In the genomic region with DNA sequence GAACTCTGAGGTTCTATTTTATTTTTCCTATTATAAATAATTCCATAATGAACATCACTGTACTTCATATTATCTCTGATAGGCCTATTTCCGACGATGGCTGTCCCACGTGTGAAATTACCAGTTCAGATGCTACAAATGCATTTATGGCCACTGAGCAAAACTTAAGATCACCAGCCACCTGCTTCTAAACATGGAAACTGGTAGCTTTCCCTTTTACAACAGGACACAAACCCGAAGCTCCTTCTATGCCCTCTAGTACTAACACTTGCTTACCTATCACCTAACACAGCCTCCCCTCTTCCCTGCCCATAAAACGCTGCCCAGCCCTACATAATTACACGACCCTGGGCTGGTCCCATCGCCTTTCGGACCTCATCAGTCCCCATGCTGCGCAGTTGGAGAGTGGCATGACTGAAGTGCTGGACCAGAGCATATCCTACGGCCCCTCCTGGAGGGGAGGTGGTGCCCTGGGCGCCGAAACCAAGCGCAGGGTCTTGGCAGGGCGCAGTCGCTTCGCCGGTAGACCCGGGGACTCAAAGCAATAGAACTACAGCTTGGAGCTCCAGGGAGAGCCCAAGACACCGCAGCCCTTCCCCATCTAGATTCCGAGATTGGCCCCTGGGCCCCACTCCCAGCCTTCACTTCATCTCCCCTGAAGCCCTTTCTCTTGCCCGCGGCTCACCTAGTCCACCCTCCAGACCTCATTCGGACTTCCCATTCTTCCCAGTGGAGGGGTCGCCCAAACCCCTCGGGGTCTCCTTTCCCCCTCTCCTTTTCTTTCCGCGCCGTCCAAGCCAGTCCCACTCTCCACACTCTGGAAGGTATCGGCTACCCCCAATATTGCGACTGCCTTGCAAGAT, we compare ENCODE assay signal across 8 cellular contexts. TPM values are rescaled to one million over a fixed set of nuclear protein-coding genes. Genes with fewer than 3 reads are reported as not detected.
DNase-seq lines count a peak whose midpoint lies in the region; ATAC-seq and TF ChIP-seq lines count a peak whose summit lies in the region.

No MANE protein-coding gene starts in this region.

- peaks cover 36% of the 10 kb centered on the region for H3K36me3 ChIP-seq in neutrophil

- peaks cover 42 to 43% of the 10 kb centered on the region in 2 experiments for H3K4me1 ChIP-seq in neutrophil (ENCODE audit: control insufficient read depth in 1 of 2, insufficient read depth in 1 of 2, low read depth in 1 of 2, low read length in 1 of 2)

- H3K27me3 Mint-ChIP-seq in activated T-cell treated with anti-CD3 and anti-CD28 coated beads, Interleukin-2, amount 50 U/mL, for 4 hours (ENCODE audit: low read depth) = no peaks in the 10 kb centered on the region

- no peak for ATAC-seq in activated T-cell treated with anti-CD3 and anti-CD28 coated beads, Interleukin-2, amount 50 U/mL, for 4 hours
- no peak for ATAC-seq in esophagus mucosa
- ATAC-seq in GM18868 (IDR thresholded peaks at IDR 0.05; ENCODE audit: unreplicated experiment) = no peak

- no peaks in the 10 kb centered on the region for H3K9me3 ChIP-seq in neutrophil

- H3K4me1 Mint-ChIP-seq in activated T-cell treated with anti-CD3 and anti-CD28 coated beads, Interleukin-2, amount 50 U/mL, for 4 hours (ENCODE audit: low read depth) = peaks cover 48% of the 10 kb centered on the region

- peak overlapping the region; percentile 84 for H3K27ac ChIP-seq in neutrophil

- H3K27me3 ChIP-seq in neutrophil = no peaks in the 10 kb centered on the region

- no peak for TF ChIP-seq CTCF in fibroblast of pulmonary artery (IDR thresholded peaks at IDR 0.05; ENCODE audit: low read length, missing control alignments)
- TF ChIP-seq CTCF in neutrophil (IDR thresholded peaks at IDR 0.05) = no peak

- H3K4me3 Mint-ChIP-seq in activated T-cell treated with anti-CD3 and anti-CD28 coated beads, Interleukin-2, amount 50 U/mL, for 4 hours = peak overlapping the region; percentile 100

- H3K36me3 Mint-ChIP-seq in activated T-cell treated with anti-CD3 and anti-CD28 coated beads, Interleukin-2, amount 50 U/mL, for 4 hours (ENCODE audit: insufficient read depth) = peaks cover 22% of the 10 kb centered on the region

- peak; percentile 39 for DNase-seq in activated CD4-positive, CD25-positive, alpha-beta regulatory T cell treated with anti-CD3 and anti-CD28 coated beads, Interleukin-2, amount 50 U/mL, for 72 hours
- DNase-seq in activated CD4-positive, CD25-positive, alpha-beta regulatory T cell (lab: John Stamatoyannopoulos, UW) = no peak
- no peak for DNase-seq in Jurkat, Clone E6-1 (ENCODE audit: low read depth, low spot score)
- DNase-seq in activated T-cell treated with anti-CD3 and anti-CD28 coated beads, Interleukin-2, amount 50 U/mL, for 4 hours = no peak
- no peak for DNase-seq in fibroblast of pulmonary artery (ENCODE audit: low read depth)

- no peaks in the 10 kb centered on the region for H3K9me3 Mint-ChIP-seq in activated T-cell treated with anti-CD3 and anti-CD28 coated beads, Interleukin-2, amount 50 U/mL, for 4 hours

- H3K4me3 ChIP-seq in Jurkat, Clone E6-1 (ENCODE audit: low read length) = peak overlapping the region; percentile 95
- H3K4me3 ChIP-seq in fibroblast of pulmonary artery (replicated peaks; ENCODE audit: low read depth, low read length) (peak overlapping the region; percentile 98), neutrophil (ENCODE audit: low read depth in 1 of 2, low read length in 1 of 2) (peak overlapping the region; percentile 88)

RNA-seq across cellular contexts. Expression of a gene that starts 1.0 kb away (rescaled TPM):
- polyA plus RNA-seq in Jurkat, Clone E6-1 (2012; ENCODE audit: insufficient read depth, insufficient read length) = 57.7 TPM
- total RNA-seq in activated T-cell treated with anti-CD3 and anti-CD28 coated beads, Interleukin-2, amount 50 U/mL, for 4 hours = 10 to 100 TPM; 22.5 to 27.0 (median 24.0) TPM
- total RNA-seq in esophagus mucosa = 19.4 TPM

RNA-seq across cellular contexts. Expression of a gene that starts 33.2 kb away (rescaled TPM):
- not detected for polyA plus RNA-seq in Jurkat, Clone E6-1 (2012; ENCODE audit: insufficient read depth, insufficient read length)
- not detected for total RNA-seq in activated T-cell treated with anti-CD3 and anti-CD28 coated beads, Interleukin-2, amount 50 U/mL, for 4 hours
- total RNA-seq in esophagus mucosa = not detected
